18 cellular contexts compared by ENCODE assay signal in the genomic region with DNA sequence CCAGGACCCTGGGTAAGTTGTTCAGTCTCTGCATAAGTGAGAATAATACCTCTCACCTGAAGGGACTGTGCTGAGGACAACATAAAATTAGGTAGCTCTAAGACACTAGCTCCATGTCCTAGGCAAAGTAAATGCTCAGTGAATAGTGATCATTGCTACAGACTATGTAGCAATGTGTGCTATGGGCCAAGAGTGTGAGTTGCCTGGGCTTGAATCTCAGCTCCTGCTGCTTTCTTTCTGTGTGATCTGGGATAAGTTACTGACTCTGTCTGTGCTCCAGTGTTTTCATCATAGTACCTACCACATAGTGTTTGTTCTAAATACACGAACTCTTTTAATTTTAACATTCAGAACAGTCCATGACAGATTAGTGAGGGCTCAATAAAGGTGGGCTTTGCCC.
"Had no signal": no experiment of that assay in that cellular context is flagged by ENCODE, and none has a peak within 500 bp of the region (broad histone marks: within the 10 kb centered on the region; RNA-seq: fewer than 3 reads in every experiment).

No MANE protein-coding gene starts in this region.

- H3K9me3 ChIP-seq: prostate gland, right atrium auricular region, thyroid gland had no signal

- H3K27ac ChIP-seq: brain microvascular endothelial cell, coronary artery, prostate gland, right atrium auricular region, thyroid gland had no signal

- ATAC-seq: left lobe of liver had no signal

- DNase-seq: activated B cell treated with CpG ODN at 0.5 μM for 24 hours; activated CD4-positive, alpha-beta memory T cell treated with anti-CD3 and anti-CD28 coated beads for 36 hours; activated CD4-positive, alpha-beta T cell treated with anti-CD3 and anti-CD28 coated beads for 4 hours; activated naive CD8-positive, alpha-beta T cell treated with anti-CD3 and anti-CD28 coated beads, Interleukin-2, amount 10 ng/mL, durations not matched to agents 7 days and 5 days; activated T-cell treated with anti-CD3 and anti-CD28 coated beads for 4 hours; aorta; brain microvascular endothelial cell; erythroblast; occipital lobe; stimulated activated CD4-positive, alpha-beta T cell treated with anti-CD3 and anti-CD28 coated beads, Interleukin-12 subunit alpha, Interleukin-12 subunit beta, amount 100 ng/mL, for 4 hours; stimulated activated CD4-positive, alpha-beta T cell treated with anti-CD3 and anti-CD28 coated beads, Interleukin-1b, Interleukin-23, amount 100 ng/mL, for 48 hours; stimulated activated CD8-positive, alpha-beta memory T cell treated with anti-CD3 and anti-CD28 coated beads, Interleukin-4, amount 100 ng/mL, for 48 hours; stimulated activated naive CD4-positive, alpha-beta T cell; thyroid gland had no signal

- H3K36me3 ChIP-seq: brain microvascular endothelial cell, prostate gland, right atrium auricular region, thyroid gland had no signal

- H3K4me1 ChIP-seq: prostate gland, right atrium auricular region, thyroid gland had no signal

- H3K27me3 ChIP-seq: brain microvascular endothelial cell, right atrium auricular region, thyroid gland had no signal

- H3K4me3 ChIP-seq: coronary artery, prostate gland, right atrium auricular region, thyroid gland had no signal
